8 cellular contexts compared by ENCODE assay signal in genomic region chr15:67097893-67098740, GRCh38. TPM values are rescaled to one million over a fixed set of nuclear protein-coding genes. Genes with fewer than 3 reads are reported as not detected.
DNase-seq lines count a peak whose midpoint lies in the region; ATAC-seq and TF ChIP-seq lines count a peak whose summit lies in the region.

No MANE protein-coding gene starts in this region.

- H3K27ac Mint-ChIP-seq in IgD-negative memory B cell: peak overlapping the region; percentile 28 to 93 (median 41)
- peak overlapping the region; percentile 86 for H3K27ac Mint-ChIP-seq in activated CD8-positive, alpha-beta T cell treated with anti-CD3 and anti-CD28 coated beads, Interleukin-2, amount 10 ng/mL, durations not matched to agents 7 days and 5 days

- H3K9me3 Mint-ChIP-seq in IgD-negative memory B cell: no peaks in the 10 kb centered on the region
- no peaks in the 10 kb centered on the region for H3K9me3 Mint-ChIP-seq in activated CD8-positive, alpha-beta T cell treated with anti-CD3 and anti-CD28 coated beads, Interleukin-2, amount 10 ng/mL, durations not matched to agents 7 days and 5 days (ENCODE audit: insufficient read depth)

- H3K9ac ChIP-seq in PC-3 (ENCODE audit: low read length): no peak overlapping the region

- POLR2A ChIA-PET in activated CD8-positive, alpha-beta T cell treated with anti-CD3 and anti-CD28 coated beads, Interleukin-2, amount 10 ng/mL, durations not matched to agents 7 days and 5 days (lab: Charles Lee): interaction anchor here (0.7 to 2.3 kb wide), 5 partner anchors 12 to 36 kb away, joined by 3 to 13 read pairs (median 3); partner anchors contain the start of gene SMAD3
- POLR2A ChIA-PET in PC-3 (lab: Charles Lee; ENCODE audit: unreplicated experiment): interaction anchor here (0.6 kb wide), 1 partner anchor 11 kb away, joined by 11 read pairs; no protein-coding TSS in a partner anchor

- H3K36me3 ChIP-seq in cardiac muscle cell: no peaks in the 10 kb centered on the region
- peaks cover 58% of the 10 kb centered on the region for H3K36me3 ChIP-seq in PC-3 (ENCODE audit: low read depth, low read length)

- intact Hi-C loops in PC-3 (cut with micrococcal nuclease) (no loop called here), head of caudate nucleus (cut with DNase I) (no loop called here)

- no TSS peak for BruUV-seq in PC-3 (replicated peaks; lab: Mats Ljungman, UMichigan)

- H3K27ac ChIP-seq in cardiac muscle cell: peak overlapping the region; percentile 72
- no peak overlapping the region for H3K27ac ChIP-seq in PC-3 (ENCODE audit: low read length)

- H4K20me1 ChIP-seq in PC-3 (ENCODE audit: low read length): 0 out of 2 replicates have a peak, but pooled peaks cover 6% of the 10 kb centered on the region

- H3K4me1 ChIP-seq in cardiac muscle cell (ENCODE audit: low read depth): peaks cover 36% of the 10 kb centered on the region
- H3K4me1 ChIP-seq in PC-3 (ENCODE audit: insufficient read depth, low read length): peaks cover 47% of the 10 kb centered on the region

- peaks cover 6% of the 10 kb centered on the region for H3K36me3 Mint-ChIP-seq in IgD-negative memory B cell
- peaks cover 57% of the 10 kb centered on the region for H3K36me3 Mint-ChIP-seq in activated CD8-positive, alpha-beta T cell treated with anti-CD3 and anti-CD28 coated beads, Interleukin-2, amount 10 ng/mL, durations not matched to agents 7 days and 5 days (ENCODE audit: low read depth)

- TF ChIP-seq CTCF in cardiac muscle cell (IDR thresholded peaks at IDR 0.05; ENCODE audit: low read depth, low read length) (no peak), PC-3 (conservative IDR thresholded peaks at IDR 0.05; ENCODE audit: low read depth, low read length) (no peak)

- H3K9me2 ChIP-seq in PC-3 (replicated peaks; ENCODE audit: low read length): no peaks in the 10 kb centered on the region

- peak; percentile 45 for DNase-seq in activated CD8-positive, alpha-beta T cell treated with anti-CD3 and anti-CD28 coated beads, Interleukin-2, amount 10 ng/mL, durations not matched to agents 7 days and 5 days
- DNase-seq in cardiac muscle cell (ENCODE audit: low read depth in 1 of 2, low spot score in 1 of 2) (peak in 1 of 2 donors; percentile 92), NCI-H2029 treated with DMSO at 0.1 percent for 48 hours (lab: John Stamatoyannopoulos, UW) (no peak), PC-3 (no peak), head of caudate nucleus (no peak)
- peak; percentile 49 to 53 for DNase-seq in stimulated activated CD4-positive, alpha-beta T cell treated with anti-CD3 and anti-CD28 coated beads, Interleukin-2, amount 100 ng/mL, for 24 hours

- H3K4me3 ChIP-seq in cardiac muscle cell (no peak overlapping the region), PC-3 (ENCODE audit: low read length) (no peak overlapping the region)

- H3K79me2 ChIP-seq in PC-3 (ENCODE audit: low read length): peaks cover 99% of the 10 kb centered on the region

- H3K27me3 Mint-ChIP-seq in IgD-negative memory B cell: peaks cover 3% of the 10 kb centered on the region
- H3K27me3 Mint-ChIP-seq in activated CD8-positive, alpha-beta T cell treated with anti-CD3 and anti-CD28 coated beads, Interleukin-2, amount 10 ng/mL, durations not matched to agents 7 days and 5 days (ENCODE audit: low read depth): no peaks in the 10 kb centered on the region

- peaks cover 18 to 60% (median 54%) of the 10 kb centered on the region in 3 donors for H3K4me1 Mint-ChIP-seq in IgD-negative memory B cell
- peaks cover 68% of the 10 kb centered on the region for H3K4me1 Mint-ChIP-seq in activated CD8-positive, alpha-beta T cell treated with anti-CD3 and anti-CD28 coated beads, Interleukin-2, amount 10 ng/mL, durations not matched to agents 7 days and 5 days (ENCODE audit: low read depth)

- ATAC-seq in activated CD8-positive, alpha-beta T cell treated with anti-CD3 and anti-CD28 coated beads, Interleukin-2, amount 10 ng/mL, durations not matched to agents 7 days and 5 days: peak; percentile 20
- no peak for ATAC-seq in HG03521 (IDR thresholded peaks at IDR 0.05; ENCODE audit: unreplicated experiment)
- ATAC-seq in PC-3: no peak

- H3F3A ChIP-seq in PC-3 (ENCODE audit: low read length, unreplicated experiment): no peaks in the 10 kb centered on the region

- peak overlapping the region; percentile 31 to 83 (median 58) for H3K4me3 Mint-ChIP-seq in IgD-negative memory B cell
- peak overlapping the region; percentile 50 for H3K4me3 Mint-ChIP-seq in activated CD8-positive, alpha-beta T cell treated with anti-CD3 and anti-CD28 coated beads, Interleukin-2, amount 10 ng/mL, durations not matched to agents 7 days and 5 days

- no peak overlapping the region for H3K4me2 ChIP-seq in PC-3 (ENCODE audit: low read length)

- no peak overlapping the region for H2AFZ ChIP-seq in PC-3 (ENCODE audit: low read length)

- H3K27me3 ChIP-seq in cardiac muscle cell (no peaks in the 10 kb centered on the region), PC-3 (ENCODE audit: low read length) (no peaks in the 10 kb centered on the region)

- H3K9me3 ChIP-seq in cardiac muscle cell (ENCODE audit: low read depth): no peaks in the 10 kb centered on the region
- H3K9me3 ChIP-seq in PC-3 (ENCODE audit: low read length): no peaks in the 10 kb centered on the region

- CTCF ChIA-PET in activated CD8-positive, alpha-beta T cell treated with anti-CD3 and anti-CD28 coated beads, Interleukin-2, amount 10 ng/mL, durations not matched to agents 7 days and 5 days (lab: Charles Lee): interaction anchor here (1.1 to 1.4 kb wide), 2 partner anchors 12 to 65 kb away, joined by 4 read pairs; no protein-coding TSS in a partner anchor
- CTCF ChIA-PET in PC-3 (lab: Charles Lee): no interaction called here

RNA-seq across cellular contexts. Expression of gene SMAD3, which starts 32.7 kb away (rescaled TPM):
- polyA plus RNA-seq in IgD-negative memory B cell (32.4 TPM), cardiac muscle cell (16.3 and 26.1 TPM in 2 replicates)
- total RNA-seq in activated CD8-positive, alpha-beta T cell treated with anti-CD3 and anti-CD28 coated beads, Interleukin-2, amount 10 ng/mL, durations not matched to agents 7 days and 5 days: 10 to 100 TPM; 26.8 to 27.1 TPM
- total RNA-seq in cardiac muscle cell (25.9 and 29.2 TPM in 2 replicates), PC-3 (2014; rRNA removed) (75.6 and 86.4 TPM in 2 replicates)

Comparison
In these comparisons a context has a peak if more than half of its experiments do, and no peak if none do; other contexts are left out.
1. DNase-seq: peak in activated CD8-positive, alpha-beta T cell treated with anti-CD3 and anti-CD28 coated beads, Interleukin-2, amount 10 ng/mL, durations not matched to agents 7 days and 5 days (single experiment) and stimulated activated CD4-positive, alpha-beta T cell treated with anti-CD3 and anti-CD28 coated beads, Interleukin-2, amount 100 ng/mL, for 24 hours (2 of 2); none in NCI-H2029 treated with DMSO at 0.1 percent for 48 hours (single experiment), PC-3 (single experiment) and head of caudate nucleus (0 of 42).